ENCODE assay signal across 37 cellular contexts in genomic region chr1:183696981-183697380, GRCh38. TPM values are rescaled to one million over a fixed set of nuclear protein-coding genes. Genes with fewer than 3 reads are reported as not detected.
"Had no signal": no experiment of that assay in that cellular context is flagged by ENCODE, and none has a peak within 500 bp of the region (broad histone marks: within the 10 kb centered on the region; RNA-seq: fewer than 3 reads in every experiment).

No MANE protein-coding gene starts in this region.

- FAIRE-seq: astrocyte, bronchial epithelial cell, colon, TTC549 had no signal

- H3K9me3 ChIP-seq: esophagus muscularis mucosa, gastrocnemius medialis, heart right ventricle had no signal

- H3K36me3 ChIP-seq: brain microvascular endothelial cell, esophagus muscularis mucosa, gastrocnemius medialis, heart right ventricle had no signal

- DNase-seq: activated CD4-positive, alpha-beta memory T cell treated with anti-CD3 and anti-CD28 coated beads, Interleukin-2, amount 10 ng/mL, durations not matched to agents 7 days and 5 days; activated CD4-positive, alpha-beta T cell treated with anti-CD3 and anti-CD28 coated beads for 1 hour; activated CD4-positive, alpha-beta T cell treated with anti-CD3 and anti-CD28 coated beads for 4 hours; activated CD4-positive, alpha-beta T cell treated with anti-CD3 and anti-CD28 coated beads, Interleukin-2, amount 10 ng/mL, durations not matched to agents 7 days and 5 days; activated CD4-positive, alpha-beta T cell treated with anti-CD3 and anti-CD28 coated beads, Interleukin-2, amount 50 U/mL, for 4 hours; activated CD8-positive, alpha-beta memory T cell treated with anti-CD3 and anti-CD28 coated beads, Interleukin-2, amount 50 U/mL, for 48 hours; activated effector memory CD4-positive, alpha-beta T cell treated with Interleukin-2 at 50 U/mL for 16 hours; activated gamma-delta T cell treated with Interleukin-2 at 50 U/mL for 16 hours; activated naive CD4-positive, alpha-beta T cell treated with anti-CD3 and anti-CD28 coated beads, Interleukin-2, amount 50 U/mL, for 16 hours; activated naive CD4-positive, alpha-beta T cell treated with Interleukin-2 at 50 U/mL for 16 hours; activated T-cell treated with anti-CD3 and anti-CD28 coated beads for 4 hours; activated T-cell treated with anti-CD3 and anti-CD28 coated beads, Interleukin-2, amount 50 U/mL, for 24 hours; amniotic stem cell; anterior cingulate cortex; brain microvascular endothelial cell; caudate nucleus; cortex of kidney; dermis blood vessel endothelial cell; effector CD4-positive, alpha-beta T cell; effector memory CD8-positive, alpha-beta T cell; erythroblast; foreskin keratinocyte; gastrocnemius medialis; glutamatergic neuron; heart right ventricle; T-cell; T1000 had no signal

- H3K4me3 ChIP-seq: esophagus muscularis mucosa, gastrocnemius medialis, heart right ventricle had no signal

- H3K27me3 ChIP-seq: brain microvascular endothelial cell, esophagus muscularis mucosa, gastrocnemius medialis, heart right ventricle had no signal

- H3K4me1 ChIP-seq: foreskin keratinocyte, gastrocnemius medialis had no signal

- H3K27ac ChIP-seq: brain microvascular endothelial cell, esophagus muscularis mucosa, foreskin keratinocyte, gastrocnemius medialis, heart right ventricle, VCaP had no signal

- ATAC-seq: effector memory CD8-positive, alpha-beta T cell; foreskin keratinocyte; gastrocnemius medialis; heart right ventricle; T-cell; WTC11 had no signal

RNA-seq across cellular contexts. Expression of gene APOBEC4, which starts 43.9 kb away (rescaled TPM):
- total RNA-seq: activated CD4-positive, alpha-beta memory T cell treated with anti-CD3 and anti-CD28 coated beads, Interleukin-2, amount 10 ng/mL, durations not matched to agents 7 days and 5 days; activated CD4-positive, alpha-beta T cell treated with anti-CD3 and anti-CD28 coated beads, Interleukin-2, amount 10 ng/mL, durations not matched to agents 7 days and 5 days; activated T-helper 17 cell treated with anti-CD3 and anti-CD28 coated beads, Interleukin-2, amount 50 U/mL, for 72 hours; astrocyte; bronchial epithelial cell; chondrocyte; dermis blood vessel endothelial cell; esophagus muscularis mucosa; foreskin keratinocyte; gastrocnemius medialis; heart right ventricle; T-cell; T-helper 2 cell treated with Interferon-gamma antibody and Interleukin-4, amounts not matched to agents 100 ng/mL and 5 ng/mL, for 36 hours; WTC11 had no signal
- polyA plus RNA-seq: foreskin keratinocyte, heart right ventricle had no signal
